In the genomic region with DNA sequence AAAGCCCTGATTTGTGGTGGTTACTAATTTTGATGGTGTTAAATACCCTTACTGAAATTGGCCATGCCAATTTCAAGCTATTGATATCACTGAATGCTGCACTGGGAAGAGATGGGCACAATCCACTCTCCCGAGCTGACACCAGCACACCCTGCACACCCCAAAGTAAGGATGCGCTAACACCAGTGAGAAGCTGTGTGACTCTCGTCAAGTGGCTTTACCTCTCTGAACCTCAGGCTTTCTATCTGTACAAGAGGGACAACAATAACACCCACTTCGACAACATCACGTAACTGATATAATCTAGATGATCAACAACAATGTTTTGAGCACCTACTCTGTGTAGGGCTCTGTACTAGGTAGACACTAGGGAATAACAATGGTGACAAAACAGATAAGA, we compare ENCODE assay signal across 1 cellular context.
TF ChIP-seq lines count a peak whose summit lies in the region.

No MANE protein-coding gene starts in this region.

TF ChIP-seq in IMR-90, 13 proteins besides CTCF, POLR2A, EP300 and RAD21 (continued from another document):
- TF ChIP-seq FOS (IDR thresholded peaks at IDR 0.05; ENCODE audit: low read depth, low read length): no peak
